In the genomic region with DNA sequence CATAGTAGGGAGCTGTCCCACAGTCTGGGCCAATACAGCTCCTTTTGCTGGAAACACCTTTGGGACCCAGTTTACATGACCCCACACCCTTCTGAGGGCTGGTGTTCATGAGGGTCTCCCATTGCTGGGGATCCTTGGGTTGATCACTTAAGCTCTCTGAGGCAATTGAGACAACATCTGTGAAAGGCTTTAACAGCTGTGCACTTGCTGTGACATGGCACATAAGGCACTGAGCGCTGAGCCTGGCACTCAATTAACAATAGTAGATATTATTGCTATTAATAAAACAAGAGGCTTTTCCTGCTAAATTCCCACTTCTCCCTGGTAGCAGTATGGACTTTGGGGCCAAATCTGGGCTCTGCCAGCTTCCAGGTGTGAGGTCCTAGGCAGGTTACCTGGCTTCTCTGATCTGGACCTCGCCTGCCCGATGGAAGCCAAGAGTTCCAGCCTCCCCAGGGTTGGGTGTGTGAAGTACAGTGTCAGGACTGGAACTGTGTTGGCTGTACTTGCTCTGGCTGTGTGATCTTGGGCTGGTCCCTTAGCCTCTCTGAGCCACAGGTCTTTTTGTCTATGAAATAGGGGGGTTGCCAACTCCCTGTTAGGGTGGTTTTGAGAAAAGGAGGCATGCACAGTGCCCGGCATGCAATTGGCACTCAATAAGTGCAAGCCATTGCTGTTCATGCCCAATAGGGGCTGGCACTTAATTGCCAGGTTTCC, we compare ENCODE assay signal across 9 cellular contexts. TPM values are rescaled to one million over a fixed set of nuclear protein-coding genes. Genes with fewer than 3 reads are reported as not detected.
DNase-seq lines count a peak whose midpoint lies in the region; ATAC-seq and TF ChIP-seq lines count a peak whose summit lies in the region.
"Had no signal": no experiment of that assay in that cellular context is flagged by ENCODE, and none has a peak within 500 bp of the region (broad histone marks: within the 10 kb centered on the region; RNA-seq: fewer than 3 reads in every experiment).

No MANE protein-coding gene starts in this region.

- H3K4me3 ChIP-seq in AG04450 (ENCODE audit: low read depth, low read length) (peak overlapping the region; percentile 91), HFF-Myc (replicated peaks; ENCODE audit: low read depth, low read length) (peak overlapping the region; percentile 98)

- H3K9me3 ChIP-seq in AG04450 (ENCODE audit: control insufficient read depth, insufficient read depth, low read length) = peaks cover 4% of the 10 kb centered on the region; the same call in 1 of the 2 replicates

- no peaks in the 10 kb centered on the region for H3K27me3 ChIP-seq in AG04450 (ENCODE audit: control insufficient read depth, insufficient read depth, low read length)

- no peaks in the 10 kb centered on the region for H3K27me3 Mint-ChIP-seq in naive B cell

- CTCF ChIA-PET in AG04450 (lab: Charles Lee) = interaction anchor here (0.8 to 2.5 kb wide), 3 partner anchors 12 to 159 kb away, joined by 4 to 20 read pairs (median 8); no protein-coding TSS in a partner anchor

- peak overlapping the region; percentile 63 to 94 (median 82) for H3K4me3 Mint-ChIP-seq in naive B cell

- H3K4me1 Mint-ChIP-seq in naive B cell = peaks cover 67 to 83% (median 80%) of the 10 kb centered on the region in 3 donors

- POLR2A ChIA-PET in AG04450 (lab: Yijun Ruan, JAX) = no interaction called here

- no peaks in the 10 kb centered on the region for H3K36me3 Mint-ChIP-seq in naive B cell

- DNase-seq in AG04450 (ENCODE audit: low read depth, low spot score) (no peak), HFF-Myc (ENCODE audit: extremely low read depth, low read depth) (no peak), caudate nucleus (lab: John Stamatoyannopoulos, UW) (no peak), naive B cell (no peak), activated gamma-delta T cell (lab: John Stamatoyannopoulos, UW) (no peak), H4 (ENCODE audit: low spot score) (no peak)
- DNase-seq: effector CD4-positive, alpha-beta T cell had no signal

- H3K27ac Mint-ChIP-seq in naive B cell = peak overlapping the region; percentile 44 to 99 (median 94)

- TF ChIP-seq CTCF in AG04450 (IDR thresholded peaks at IDR 0.05; ENCODE audit: low read depth, low read length) (no peak), HFF-Myc (IDR thresholded peaks at IDR 0.05; ENCODE audit: low read depth, low read length, missing control alignments) (no peak)

- ATAC-seq in naive B cell (ENCODE audit: low read depth in 2 of 2) = no peak
- ATAC-seq in HG03469 (IDR thresholded peaks at IDR 0.05; ENCODE audit: unreplicated experiment) = no peak
- no peak for ATAC-seq in GM21360 (IDR thresholded peaks at IDR 0.05; ENCODE audit: unreplicated experiment)

- no peaks in the 10 kb centered on the region for H3K9me3 Mint-ChIP-seq in naive B cell

- H3K27ac ChIP-seq in AG04450 (ENCODE audit: low read depth, low read length) (peak overlapping the region; percentile 68), caudate nucleus (ENCODE audit: low read depth, low read length) (peak overlapping the region; percentile 62)

RNA-seq across cellular contexts. Expression of gene SH2B3, which starts 3.1 kb away (rescaled TPM):
- polyA plus RNA-seq in AG04450 (2011; rRNA removed) = 21.6 and 22.6 TPM in 2 replicates
- polyA minus RNA-seq in AG04450 (2011; rRNA and poly(A)+ RNA removed) = 18.2 and 20.4 TPM in 2 replicates
- polyA plus RNA-seq in naive B cell (ENCODE audit: low read depth in 6 of 6) = 10 to 100 TPM in 1 of 6 donors, 1 to 10 TPM in 5; 3.6 to 10.4 (median 4.5) TPM
- total RNA-seq in H4 (2014; rRNA removed; shearing (Covaris generic)) = 11.5 and 12.1 TPM in 2 replicates

RNA-seq across cellular contexts. Expression of gene PHETA1, which starts 39.9 kb away (rescaled TPM):
- 3.5 TPM in 2 replicates for polyA plus RNA-seq in AG04450 (2011; rRNA removed)
- polyA minus RNA-seq in AG04450 (2011; rRNA and poly(A)+ RNA removed) = 1.7 and 1.8 TPM in 2 replicates
- 10 to 100 TPM in 1 of 6 donors, 1 to 10 TPM in 5; 5.3 to 14.7 (median 7.7) TPM for polyA plus RNA-seq in naive B cell (ENCODE audit: low read depth in 6 of 6)
- total RNA-seq in H4 (2014; rRNA removed; shearing (Covaris generic)) = 2.1 and 3.5 TPM in 2 replicates
